16 cellular contexts compared by ENCODE assay signal in genomic region chr7:69204936-69205335, GRCh38.
"Had no signal": no experiment of that assay in that cellular context is flagged by ENCODE, and none has a peak within 500 bp of the region (broad histone marks: within the 10 kb centered on the region; RNA-seq: fewer than 3 reads in every experiment).

No MANE protein-coding gene starts in this region.

- H3K36me3 ChIP-seq: esophagus muscularis mucosa, heart left ventricle, neutrophil, right atrium auricular region, tibial nerve had no signal

- H3K4me3 ChIP-seq: esophagus muscularis mucosa, heart left ventricle, mucosa of descending colon, right atrium auricular region, tibial nerve had no signal

- DNase-seq: activated CD4-positive, alpha-beta T cell treated with anti-CD3 and anti-CD28 coated beads, Interleukin-2, amount 50 U/mL, for 4 hours; activated CD4-positive, CD25-positive, alpha-beta regulatory T cell treated with anti-CD3 and anti-CD28 coated beads, Interleukin-2, amount 50 U/mL, for 72 hours; activated effector memory CD4-positive, alpha-beta T cell treated with Interleukin-2 at 50 U/mL for 16 hours; activated T-cell treated with anti-CD3 and anti-CD28 coated beads, Interleukin-2, amount 50 U/mL, for 1 hour; amygdala; heart left ventricle; mucosa of descending colon; naive thymus-derived CD8-positive, alpha-beta T cell; posterior cingulate gyrus; small intestine had no signal

- H3K27me3 ChIP-seq: esophagus muscularis mucosa, neutrophil, right atrium auricular region, tibial nerve had no signal

- ATAC-seq: activated naive CD4-positive, alpha-beta T cell treated with anti-CD3 and anti-CD28 coated beads, Interleukin-2, amount 50 U/mL, for 72 hours; mucosa of descending colon; naive thymus-derived CD8-positive, alpha-beta T cell; stimulated activated memory B cell treated with anti-CD40 and anti-IgM and Interleukin-4, amounts not matched to agents 10 μg/mL and 1 μg/mL and 100 μg/mL, for 72 hours had no signal

- H3K4me1 ChIP-seq: esophagus muscularis mucosa, heart left ventricle, right atrium auricular region had no signal

- H3K9me3 ChIP-seq: esophagus muscularis mucosa, neutrophil, right atrium auricular region, tibial nerve had no signal

- H3K27ac ChIP-seq: esophagus muscularis mucosa, heart left ventricle, neutrophil, right atrium auricular region, tibial nerve had no signal
